16 cellular contexts compared by ENCODE assay signal in the genomic region with DNA sequence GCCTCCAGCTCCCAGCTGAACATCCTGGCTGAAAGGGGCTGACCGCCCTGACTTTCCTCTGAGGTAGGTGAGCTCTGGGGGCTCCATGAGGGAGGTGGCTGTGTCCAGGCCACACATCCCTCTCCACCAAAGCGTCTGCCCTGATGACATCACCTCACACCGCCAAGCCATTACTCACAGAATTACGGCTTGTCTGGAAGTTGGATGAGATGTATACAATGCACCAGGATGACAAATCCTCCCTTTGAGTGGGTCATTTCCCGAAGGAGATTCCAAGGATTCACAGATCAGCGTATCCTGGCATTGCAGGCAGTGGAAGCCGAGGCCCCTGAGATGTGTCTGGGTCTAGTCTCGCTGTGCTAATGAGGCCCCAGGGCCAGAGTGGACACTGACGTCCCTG.
"Had no signal": no experiment of that assay in that cellular context is flagged by ENCODE, and none has a peak within 500 bp of the region (broad histone marks: within the 10 kb centered on the region; RNA-seq: fewer than 3 reads in every experiment).

No MANE protein-coding gene starts in this region.

- H3K27ac ChIP-seq: colonic mucosa, heart left ventricle, neural progenitor cell, pancreas, transverse colon had no signal

- FAIRE-seq: endothelial cell of umbilical vein, frontal cortex, pancreas had no signal

- ATAC-seq: heart left ventricle, pancreas had no signal

- H3K36me3 ChIP-seq: colonic mucosa, heart left ventricle, neural progenitor cell, pancreas, transverse colon had no signal

- H3K4me3 ChIP-seq: colonic mucosa, heart left ventricle, neural progenitor cell, pancreas, transverse colon had no signal

- H3K27me3 ChIP-seq: colonic mucosa, neural progenitor cell, pancreas, transverse colon had no signal

- H3K9ac ChIP-seq: neural progenitor cell had no signal

- H3K9me3 ChIP-seq: colonic mucosa, heart left ventricle, pancreas, transverse colon had no signal

- H3K4me1 ChIP-seq: colonic mucosa, neural progenitor cell, pancreas, transverse colon had no signal

- H2AFZ ChIP-seq: neural progenitor cell had no signal

- DNase-seq: activated CD4-positive, alpha-beta T cell treated with anti-CD3 and anti-CD28 coated beads, Interleukin-2, amount 50 U/mL, for 4 hours; activated CD4-positive, CD25-positive, alpha-beta regulatory T cell treated with anti-CD3 and anti-CD28 coated beads, Interleukin-2, amount 50 U/mL, for 72 hours; activated naive CD4-positive, alpha-beta T cell treated with anti-CD3 and anti-CD28 coated beads, Interleukin-2, amount 10 ng/mL, durations not matched to agents 7 days and 5 days; activated T-cell treated with anti-CD3 and anti-CD28 coated beads, Interleukin-2, amount 50 U/mL, for 1 hour; central memory CD4-positive, alpha-beta T cell; colonic mucosa; naive B cell; stimulated activated CD4-positive, alpha-beta T cell treated with anti-CD3 and anti-CD28 coated beads, Interleukin-4, amount 100 ng/mL, for 24 hours; stimulated activated naive CD4-positive, alpha-beta T cell treated with Interleukin-2 at 50 U/mL for 16 hours; substantia nigra; transverse colon had no signal

- H3K4me2 ChIP-seq: neural progenitor cell had no signal
